In genomic region chr3:13066236-13066635, GRCh38 we compare ENCODE assay signal across 27 cellular contexts. TPM values are rescaled to one million over a fixed set of nuclear protein-coding genes. Genes with fewer than 3 reads are reported as not detected.
DNase-seq lines count a peak whose midpoint lies in the region; ATAC-seq and TF ChIP-seq lines count a peak whose summit lies in the region.
"Had no signal": no experiment of that assay in that cellular context is flagged by ENCODE, and none has a peak within 500 bp of the region (broad histone marks: within the 10 kb centered on the region; RNA-seq: fewer than 3 reads in every experiment).

No MANE protein-coding gene starts in this region.

- H3K27ac ChIP-seq in dorsolateral prefrontal cortex (peak overlapping the region in 47 of 59 donors; percentile 3 to 79 (median 59)), Karpas-422 (ENCODE audit: low read length) (no peak overlapping the region)
- no peak overlapping the region for H3K27ac ChIP-seq in CD4-positive, alpha-beta memory T cell (ENCODE audit: low read depth, low read length)
- H3K27ac ChIP-seq: epithelial cell of prostate, SJCRH30, tibial nerve had no signal

- CTCF ChIA-PET in CD4-positive, alpha-beta memory T cell (lab: Charles Lee; ENCODE audit: partially characterized antibody): no interaction called here

- intact Hi-C loops in dorsolateral prefrontal cortex (cut with DNase I): loop anchor here in 1 of 2 donors (2.0 kb wide), 1 partner anchor 71 kb away; no protein-coding TSS in a partner anchor
- intact Hi-C loops in CD4-positive, alpha-beta memory T cell (cut with micrococcal nuclease): no loop called here

- POLR2A ChIA-PET in CD4-positive, alpha-beta memory T cell (lab: Charles Lee; ENCODE audit: partially characterized antibody): no interaction called here

- H3K27me3 ChIP-seq in dorsolateral prefrontal cortex: no peaks in the 10 kb centered on the region
- no peaks in the 10 kb centered on the region for H3K27me3 ChIP-seq in CD4-positive, alpha-beta memory T cell (ENCODE audit: insufficient read depth, low read length)
- no peaks in the 10 kb centered on the region for H3K27me3 ChIP-seq in Karpas-422 (ENCODE audit: low read length)
- H3K27me3 ChIP-seq: Peyer's patch, tibial nerve had no signal

- no peak overlapping the region for H3K9ac ChIP-seq in Karpas-422 (ENCODE audit: low read length)

- H3K4me1 Mint-ChIP-seq in T-helper 2 cell treated with Interferon-gamma antibody and Interleukin-4, amounts not matched to agents 5 μg/mL and 100 μg/mL, for 36 hours (ENCODE audit: low read depth): peaks cover 29% of the 10 kb centered on the region
- peaks cover 16% of the 10 kb centered on the region for H3K4me1 Mint-ChIP-seq in T-helper 17 cell
- H3K4me1 Mint-ChIP-seq in stimulated activated memory B cell treated with anti-CD40 and anti-IgM and Interleukin-4, amounts not matched to agents 10 μg/mL and 1 μg/mL and 100 μg/mL, for 72 hours: peaks cover 68% of the 10 kb centered on the region
- H3K4me1 Mint-ChIP-seq in CD4-positive, alpha-beta memory T cell: peaks cover 22 to 29% (median 26%) of the 10 kb centered on the region in 4 donors
- H3K4me1 Mint-ChIP-seq: GM23338 had no signal

- H4K20me1 ChIP-seq in Karpas-422 (ENCODE audit: insufficient read depth, low read depth, low read length): peaks cover 83% of the 10 kb centered on the region

- H3K27me3 Mint-ChIP-seq in T-helper 2 cell treated with Interferon-gamma antibody and Interleukin-4, amounts not matched to agents 5 μg/mL and 100 μg/mL, for 36 hours (ENCODE audit: low read depth): no peaks in the 10 kb centered on the region
- H3K27me3 Mint-ChIP-seq in T-helper 17 cell: no peaks in the 10 kb centered on the region
- H3K27me3 Mint-ChIP-seq in stimulated activated memory B cell treated with anti-CD40 and anti-IgM and Interleukin-4, amounts not matched to agents 10 μg/mL and 1 μg/mL and 100 μg/mL, for 72 hours: no peaks in the 10 kb centered on the region
- no peaks in the 10 kb centered on the region for H3K27me3 Mint-ChIP-seq in CD4-positive, alpha-beta memory T cell
- H3K27me3 Mint-ChIP-seq: T-cell had no signal

- no peak for DNase-seq in T-helper 2 cell treated with Interferon-gamma antibody and Interleukin-4, amounts not matched to agents 5 μg/mL and 100 μg/mL, for 36 hours (ENCODE audit: low spot score)
- no peak for DNase-seq in T-helper 2 cell
- no peak for DNase-seq in T-helper 17 cell
- no peak for DNase-seq in dorsolateral prefrontal cortex
- no peak for DNase-seq in CD4-positive, alpha-beta memory T cell
- DNase-seq in Karpas-422: no peak
- DNase-seq in pons (ENCODE audit: low spot score): no peak
- DNase-seq: 8988T; activated CD4-positive, alpha-beta T cell treated with anti-CD3 and anti-CD28 coated beads, Interleukin-2, amount 50 U/mL, for 4 hours; activated naive CD4-positive, alpha-beta T cell; activated T-cell treated with anti-CD3 and anti-CD28 coated beads for 4 hours; aorta; EL; head of caudate nucleus; left colon; mesenchymal stem cell; NCI-H1105; NCI-H2081 treated with DMSO at 0.1 percent for 48 hours; NCI-H446; Peyer's patch; SJCRH30; stimulated activated CD4-positive, alpha-beta T cell treated with anti-CD3 and anti-CD28 coated beads, Interleukin-1b, Interleukin-23, amount 100 ng/mL, for 48 hours; T-cell had no signal

- H3K27ac Mint-ChIP-seq in T-helper 2 cell treated with Interferon-gamma antibody and Interleukin-4, amounts not matched to agents 5 μg/mL and 100 μg/mL, for 36 hours: peak overlapping the region; percentile 42
- peak overlapping the region; percentile 6 for H3K27ac Mint-ChIP-seq in T-helper 17 cell
- H3K27ac Mint-ChIP-seq in stimulated activated memory B cell treated with anti-CD40 and anti-IgM and Interleukin-4, amounts not matched to agents 10 μg/mL and 1 μg/mL and 100 μg/mL, for 72 hours: peak overlapping the region; percentile 97
- peak overlapping the region in 2 of 7 donors; percentile 77 to 83 for H3K27ac Mint-ChIP-seq in CD4-positive, alpha-beta memory T cell
- H3K27ac Mint-ChIP-seq: GM23338 had no signal

- peaks cover 30% of the 10 kb centered on the region for H3K4me1 ChIP-seq in CD4-positive, alpha-beta memory T cell (ENCODE audit: insufficient read depth, low read length)
- peaks cover 32% of the 10 kb centered on the region for H3K4me1 ChIP-seq in Karpas-422 (ENCODE audit: low read length)
- H3K4me1 ChIP-seq: SJCRH30 had no signal

- no peak overlapping the region for H2AFZ ChIP-seq in Karpas-422 (ENCODE audit: low read length)
- H2AFZ ChIP-seq: GM23338 had no signal

- no peak overlapping the region for H3K4me3 Mint-ChIP-seq in T-helper 2 cell treated with Interferon-gamma antibody and Interleukin-4, amounts not matched to agents 5 μg/mL and 100 μg/mL, for 36 hours
- H3K4me3 Mint-ChIP-seq in T-helper 17 cell: no peak overlapping the region
- peak overlapping the region; percentile 49 for H3K4me3 Mint-ChIP-seq in stimulated activated memory B cell treated with anti-CD40 and anti-IgM and Interleukin-4, amounts not matched to agents 10 μg/mL and 1 μg/mL and 100 μg/mL, for 72 hours
- H3K4me3 Mint-ChIP-seq in CD4-positive, alpha-beta memory T cell: no peak overlapping the region
- H3K4me3 Mint-ChIP-seq: GM23338, T-cell had no signal

- no peaks in the 10 kb centered on the region for H3K9me3 Mint-ChIP-seq in T-helper 2 cell treated with Interferon-gamma antibody and Interleukin-4, amounts not matched to agents 5 μg/mL and 100 μg/mL, for 36 hours
- H3K9me3 Mint-ChIP-seq in stimulated activated memory B cell treated with anti-CD40 and anti-IgM and Interleukin-4, amounts not matched to agents 10 μg/mL and 1 μg/mL and 100 μg/mL, for 72 hours: no peaks in the 10 kb centered on the region
- H3K9me3 Mint-ChIP-seq in CD4-positive, alpha-beta memory T cell: peaks cover 0 to 1% (median 0%) of the 10 kb centered on the region in 8 donors
- H3K9me3 Mint-ChIP-seq: GM23338, T-cell had no signal

- no peaks in the 10 kb centered on the region for H3K9me2 ChIP-seq in Karpas-422 (replicated peaks; ENCODE audit: insufficient read depth, low read length)

- peak overlapping the region in 17 of 59 donors; percentile 3 to 32 (median 15) for H3K4me3 ChIP-seq in dorsolateral prefrontal cortex
- no peak overlapping the region for H3K4me3 ChIP-seq in CD4-positive, alpha-beta memory T cell (ENCODE audit: low read length in 2 of 2)
- no peak overlapping the region for H3K4me3 ChIP-seq in Karpas-422 (ENCODE audit: low read length)
- H3K4me3 ChIP-seq: GM23338, Peyer's patch, SJCRH30, tibial nerve had no signal

- TF ChIP-seq CTCF in dorsolateral prefrontal cortex (IDR thresholded peaks at IDR 0.05 in 54 of 56, conservative IDR thresholded peaks at IDR 0.05 in 2 of 56; ENCODE audit: low read depth in 1 of 56, partially characterized antibody in 56 of 56): no peak

- ATAC-seq in T-helper 17 cell: no peak
- peak; percentile 18 for ATAC-seq in stimulated activated memory B cell treated with anti-CD40 and anti-IgM and Interleukin-4, amounts not matched to agents 10 μg/mL and 1 μg/mL and 100 μg/mL, for 72 hours
- ATAC-seq: GM23338, left colon, T-cell had no signal

- no peaks in the 10 kb centered on the region for H3K36me3 ChIP-seq in CD4-positive, alpha-beta memory T cell (ENCODE audit: insufficient read depth, low read length)
- no peaks in the 10 kb centered on the region for H3K36me3 ChIP-seq in Karpas-422 (ENCODE audit: insufficient read depth, low read length)
- H3K36me3 ChIP-seq: Peyer's patch, SJCRH30, tibial nerve had no signal

- no peaks in the 10 kb centered on the region for H3K9me3 ChIP-seq in T-helper 17 cell (ENCODE audit: control insufficient read depth, low read length, poor library complexity, severe bottlenecking)
- no peaks in the 10 kb centered on the region for H3K9me3 ChIP-seq in CD4-positive, alpha-beta memory T cell (ENCODE audit: control insufficient read depth in 1 of 2, low read length in 2 of 2)
- no peaks in the 10 kb centered on the region for H3K9me3 ChIP-seq in Karpas-422 (ENCODE audit: low read length)
- H3K9me3 ChIP-seq: Peyer's patch, SJCRH30, tibial nerve had no signal

- no peaks in the 10 kb centered on the region for H3K79me2 ChIP-seq in Karpas-422 (ENCODE audit: low read length)

- peaks cover 9% of the 10 kb centered on the region for H3K36me3 Mint-ChIP-seq in T-helper 2 cell treated with Interferon-gamma antibody and Interleukin-4, amounts not matched to agents 5 μg/mL and 100 μg/mL, for 36 hours (ENCODE audit: low read depth)
- H3K36me3 Mint-ChIP-seq in T-helper 17 cell (ENCODE audit: low read depth): no peaks in the 10 kb centered on the region
- H3K36me3 Mint-ChIP-seq in stimulated activated memory B cell treated with anti-CD40 and anti-IgM and Interleukin-4, amounts not matched to agents 10 μg/mL and 1 μg/mL and 100 μg/mL, for 72 hours: peaks cover 17% of the 10 kb centered on the region
- no peaks in the 10 kb centered on the region for H3K36me3 Mint-ChIP-seq in CD4-positive, alpha-beta memory T cell
- H3K36me3 Mint-ChIP-seq: T-cell had no signal

- H3K4me2 ChIP-seq in Karpas-422 (ENCODE audit: low read depth, low read length, poor library complexity, severe bottlenecking): no peak overlapping the region
- H3K4me2 ChIP-seq: GM23338 had no signal

RNA-seq across cellular contexts. Expression of gene IQSEC1, which starts 7.0 kb away (rescaled TPM):
- 100 to 1,000 TPM; 114 to 128 TPM for total RNA-seq in T-helper 17 cell
- total RNA-seq in dorsolateral prefrontal cortex: 100 to 1,000 TPM; 128 to 330 (median 245) TPM
- 10 to 100 TPM; 79.3 to 82.0 TPM for total RNA-seq in CD4-positive, alpha-beta memory T cell
- 10 to 100 TPM; 11.9 to 45.3 TPM for polyA plus RNA-seq in CD4-positive, alpha-beta memory T cell
- total RNA-seq in Karpas-422 (2014; rRNA removed; shearing (Covaris generic); ENCODE audit: low replicate concordance): 4.7 and 8.2 TPM in 2 replicates

Comparison
In these comparisons a context has a peak if more than half of its experiments do, and no peak if none do; other contexts are left out.
1. H3K27ac ChIP-seq: peak in dorsolateral prefrontal cortex (47 of 59); none in CD4-positive, alpha-beta memory T cell (single experiment) and Karpas-422 (single experiment).